23 cellular contexts compared by ENCODE assay signal in genomic region chr22:50221410-50222300, GRCh38. TPM values are rescaled to one million over a fixed set of nuclear protein-coding genes. Genes with fewer than 3 reads are reported as not detected.
DNase-seq lines count a peak whose midpoint lies in the region; ATAC-seq and TF ChIP-seq lines count a peak whose summit lies in the region.
"Had no signal": no experiment of that assay in that cellular context is flagged by ENCODE, and none has a peak within 500 bp of the region (broad histone marks: within the 10 kb centered on the region; RNA-seq: fewer than 3 reads in every experiment).

No MANE protein-coding gene starts in this region.

- H2BK15ac ChIP-seq in IMR-90 (ENCODE audit: low read depth, low read length) = no peak overlapping the region

- no peak for TF ChIP-seq POLR2A in IMR-90 (IDR thresholded peaks at IDR 0.05; ENCODE audit: low read depth, low read length)

- intact Hi-C loops in IMR-90 (cut with micrococcal nuclease) = no loop called here

- no peak overlapping the region for H3K27ac Mint-ChIP-seq in endodermal cell
- H3K27ac Mint-ChIP-seq: CD4-positive, alpha-beta T cell; nephron had no signal

- dilution Hi-C loops in IMR-90 (cut with HindIII; ENCODE audit: low sequenced_read_pairs, unreplicated experiment) = no loop called here

- H3K18ac ChIP-seq in IMR-90 (ENCODE audit: low read depth, low read length) = no peak overlapping the region

- no peak overlapping the region for H3K4ac ChIP-seq in IMR-90 (ENCODE audit: low read depth, low read length)

- ATAC-seq in IMR-90 (ENCODE audit: low read depth) (no peak), GM21360 (IDR thresholded peaks at IDR 0.05; ENCODE audit: unreplicated experiment) (no peak), HG02840 (IDR thresholded peaks at IDR 0.05; ENCODE audit: low FRiP score, unreplicated experiment) (no peak)
- ATAC-seq: gastrocnemius medialis had no signal

- H2AK5ac ChIP-seq in IMR-90 (ENCODE audit: low read depth, low read length) = no peak overlapping the region

- no peak overlapping the region for H4K8ac ChIP-seq in IMR-90 (ENCODE audit: low read depth in 2 of 2, low read length in 2 of 2)

- no peak overlapping the region for H2BK120ac ChIP-seq in IMR-90 (ENCODE audit: low read depth, low read length)

- no peak overlapping the region for H3K23ac ChIP-seq in IMR-90 (ENCODE audit: low read depth, low read length)

- H3K79me1 ChIP-seq in IMR-90 (ENCODE audit: low read depth in 1 of 2, low read length in 2 of 2) = peaks cover 4 to 17% of the 10 kb centered on the region in 2 experiments; a peak in 2 of 4 replicates

- no peak overlapping the region for H2BK20ac ChIP-seq in IMR-90 (ENCODE audit: low read depth, low read length)

- no peaks in the 10 kb centered on the region for H3K4me1 ChIP-seq in cardiac muscle cell (ENCODE audit: low read depth)
- peaks cover 0 to 4% of the 10 kb centered on the region in 2 donors for H3K4me1 ChIP-seq in right atrium auricular region
- no peaks in the 10 kb centered on the region for H3K4me1 ChIP-seq in IMR-90 (ENCODE audit: control insufficient read depth, insufficient read depth, low read length)
- no peaks in the 10 kb centered on the region for H3K4me1 ChIP-seq in endodermal cell (ENCODE audit: control insufficient read depth, insufficient read depth, low read length)
- H3K4me1 ChIP-seq: breast epithelium, gastrocnemius medialis, prostate gland, SJSA1 had no signal

- no peak overlapping the region for H2BK5ac ChIP-seq in IMR-90 (ENCODE audit: low read depth, low read length, poor library complexity, severe bottlenecking)

- no peak overlapping the region for H3K56ac ChIP-seq in IMR-90 (ENCODE audit: extremely low read depth, insufficient read depth, low read length)

- H3K27me3 Mint-ChIP-seq in endodermal cell (ENCODE audit: insufficient read depth) = no peaks in the 10 kb centered on the region
- H3K27me3 Mint-ChIP-seq: CD4-positive, alpha-beta T cell had no signal

- 100% methylated on average over 3 of the region's 19 CpGs; no CpG with 5 or more reads in 1 of the 2 experiments for WGBS in IMR-90 (ENCODE audit: extremely low coverage in 2 of 2, insufficient read length in 1 of 2), 2 experiments
- WGBS in endodermal cell (ENCODE audit: insufficient coverage in 1 of 2, insufficient read length in 1 of 2), 2 experiments = 89 to 90% methylated on average over 5 to 19 of the region's 19 CpGs

- peak; percentile 4 for TF ChIP-seq CTCF in cardiac muscle cell (IDR thresholded peaks at IDR 0.05; ENCODE audit: low read depth, low read length)
- TF ChIP-seq CTCF in right atrium auricular region (IDR thresholded peaks at IDR 0.05) = no peak
- TF ChIP-seq CTCF in IMR-90 (conservative IDR thresholded peaks at IDR 0.05; ENCODE audit: low read depth, low read length) = 0 out of 2 replicates have a peak, but pooled peaks have one; percentile 3
- TF ChIP-seq CTCF in endodermal cell (conservative IDR thresholded peaks at IDR 0.05) = peak; percentile 38

- no peak overlapping the region for H4K5ac ChIP-seq in IMR-90 (ENCODE audit: low read depth, low read length)

- TF ChIP-seq RAD21 in IMR-90 (IDR thresholded peaks at IDR 0.05; ENCODE audit: low read length) = no peak

- H3K4me3 Mint-ChIP-seq in endodermal cell = no peak overlapping the region
- H3K4me3 Mint-ChIP-seq: CD4-positive, alpha-beta T cell; nephron had no signal

- H2AK9ac ChIP-seq in IMR-90 (replicated peaks; ENCODE audit: low read depth, low read length, poor library complexity) = no peak overlapping the region

- peaks cover 64% of the 10 kb centered on the region for H3K36me3 Mint-ChIP-seq in endodermal cell (ENCODE audit: low read depth)

- H4K20me1 ChIP-seq in IMR-90 (ENCODE audit: insufficient read depth, low read length) = peaks cover 24% of the 10 kb centered on the region

- H3K36me3 ChIP-seq in cardiac muscle cell (peaks cover 28% of the 10 kb centered on the region), right atrium auricular region (peaks cover 86% of the 10 kb centered on the region), IMR-90 (ENCODE audit: control insufficient read depth, insufficient read depth, low read length) (peaks cover 82% of the 10 kb centered on the region), endodermal cell (ENCODE audit: control insufficient read depth, insufficient read depth, low read length) (peaks cover 34% of the 10 kb centered on the region)

- peaks cover 3% of the 10 kb centered on the region; the same call in 1 of the 2 replicates for H3K9me1 ChIP-seq in IMR-90 (ENCODE audit: insufficient read depth, low read length)

- no peak overlapping the region for H3K4me2 ChIP-seq in IMR-90 (ENCODE audit: low read depth, low read length)

- H3K27ac ChIP-seq in cardiac muscle cell (no peak overlapping the region), right atrium auricular region (no peak overlapping the region), IMR-90 (ENCODE audit: insufficient read depth, low read length) (no peak overlapping the region), endodermal cell (ENCODE audit: low read depth, low read length) (no peak overlapping the region)
- H3K27ac ChIP-seq: breast epithelium, gastrocnemius medialis, GM23248, prostate gland, SJSA1 had no signal

- no peak overlapping the region for H3K14ac ChIP-seq in IMR-90 (replicated peaks; ENCODE audit: low read depth, low read length)

- H3K4me3 ChIP-seq in cardiac muscle cell = no peak overlapping the region
- H3K4me3 ChIP-seq in right atrium auricular region = no peak overlapping the region
- H3K4me3 ChIP-seq in IMR-90 (ENCODE audit: insufficient read depth, low read depth, low read length) = no peak overlapping the region
- no peak overlapping the region for H3K4me3 ChIP-seq in endodermal cell (ENCODE audit: low read length)
- H3K4me3 ChIP-seq: breast epithelium, dorsolateral prefrontal cortex, gastrocnemius medialis, GM23248, prostate gland, SJSA1 had no signal

- no peaks in the 10 kb centered on the region for H3K4me1 Mint-ChIP-seq in endodermal cell
- H3K4me1 Mint-ChIP-seq: nephron had no signal

- H3K9me3 ChIP-seq in cardiac muscle cell (ENCODE audit: low read depth) = no peaks in the 10 kb centered on the region
- no peaks in the 10 kb centered on the region for H3K9me3 ChIP-seq in right atrium auricular region
- no peaks in the 10 kb centered on the region for H3K9me3 ChIP-seq in IMR-90 (ENCODE audit: control insufficient read depth, insufficient read depth, low read length)
- no peaks in the 10 kb centered on the region for H3K9me3 ChIP-seq in endodermal cell (ENCODE audit: control insufficient read depth, low read length)
- H3K9me3 ChIP-seq: breast epithelium, gastrocnemius medialis, prostate gland, SJSA1 had no signal

- BruUV-seq in IMR-90 (replicated peaks; lab: Mats Ljungman, UMichigan) = no TSS peak

- H3K27me3 ChIP-seq in cardiac muscle cell = no peaks in the 10 kb centered on the region
- no peaks in the 10 kb centered on the region for H3K27me3 ChIP-seq in right atrium auricular region
- H3K27me3 ChIP-seq in IMR-90 (ENCODE audit: control insufficient read depth, insufficient read depth, low read length) = no peaks in the 10 kb centered on the region
- no peaks in the 10 kb centered on the region for H3K27me3 ChIP-seq in endodermal cell (ENCODE audit: control insufficient read depth, insufficient read depth, low read length, poor library complexity, severe bottlenecking)
- H3K27me3 ChIP-seq: breast epithelium, dorsolateral prefrontal cortex, gastrocnemius medialis, SJSA1 had no signal

- H3K9ac ChIP-seq in IMR-90 (ENCODE audit: low read depth, low read length) = no peak overlapping the region
- no peak overlapping the region for H3K9ac ChIP-seq in endodermal cell (ENCODE audit: extremely low read depth, low read length, poor library complexity, severe bottlenecking)
- H3K9ac ChIP-seq: GM23248 had no signal

- POLR2A ChIA-PET in IMR-90 (lab: Charles Lee; ENCODE audit: unreplicated experiment) = no interaction called here

- in situ Hi-C loops in IMR-90 (cut with MboI; ENCODE audit: low sequenced_read_pairs) = loop anchor here (25.0 kb wide), 1 partner anchor 409 kb away; no protein-coding TSS in a partner anchor

- no peaks in the 10 kb centered on the region for H3K9me3 Mint-ChIP-seq in endodermal cell
- H3K9me3 Mint-ChIP-seq: CD4-positive, alpha-beta T cell; nephron had no signal

- no peak overlapping the region for H2AFZ ChIP-seq in IMR-90 (replicated peaks; ENCODE audit: low read length, poor library complexity)
- H2AFZ ChIP-seq: GM23248 had no signal

- DNase-seq in cardiac muscle cell (ENCODE audit: low read depth in 1 of 2, low spot score in 1 of 2) (no peak), right atrium auricular region (ENCODE audit: low spot score) (no peak), IMR-90 (no peak), endodermal cell (peak; percentile 63), NCI-H187 (lab: John Stamatoyannopoulos, UW) (no peak), ureter (ENCODE audit: low spot score) (no peak)
- DNase-seq: activated effector memory CD4-positive, alpha-beta T cell treated with anti-CD3 and anti-CD28 coated beads, Interleukin-2, amount 50 U/mL, for 16 hours; CD4-positive, alpha-beta T cell; dorsolateral prefrontal cortex; erythroblast; gastrocnemius medialis; GM23248; midbrain; NCI-H1417; NCI-H526 treated with DMSO at 0.1 percent for 48 hours; OCI-M1; stimulated activated CD4-positive, alpha-beta T cell treated with anti-CD3 and anti-CD28 coated beads, Interleukin-4, amount 100 ng/mL, for 24 hours had no signal

- no peak overlapping the region for H4K91ac ChIP-seq in IMR-90 (ENCODE audit: insufficient read depth, low read depth, low read length)

- CTCF ChIA-PET in IMR-90 (lab: Yijun Ruan, JAX) = interaction anchor here (0.5 kb wide), 1 partner anchor 22 kb away, joined by 3 read pairs; no protein-coding TSS in a partner anchor

RNA-seq across cellular contexts. Expression of gene SELENOO, which starts 20.8 kb away (rescaled TPM):
- total RNA-seq in cardiac muscle cell (39.4 and 54.5 TPM in 2 replicates), right atrium auricular region (10 to 100 TPM; 18.0 to 20.0 TPM), IMR-90 (2012; rRNA removed) (10.3 and 10.4 TPM in 2 replicates), endodermal cell (10 to 100 TPM; 22.2 to 22.9 TPM), ureter (24.7 TPM)
- polyA plus RNA-seq in cardiac muscle cell (29.8 and 30.2 TPM in 2 replicates), IMR-90 (2012; rRNA removed) (21.4 and 22.9 TPM in 2 replicates)
- polyA plus RNA-seq in IMR-90 (2012; cell fraction: cytosol; rRNA removed) = 16.7 and 25.0 TPM in 2 replicates
- 94.1 and 274 TPM in 2 replicates for polyA plus RNA-seq in IMR-90 (2012; cell fraction: nucleus; rRNA removed; ENCODE audit: low replicate concordance)
- 17.4 TPM for polyA plus RNA-seq in endodermal cell (2013, experiment 1 of 2)
- 17.2 TPM for polyA plus RNA-seq in endodermal cell (2013, experiment 2 of 2)

RNA-seq across cellular contexts. Expression of gene TUBGCP6, which starts 23.2 kb away (rescaled TPM):
- total RNA-seq in cardiac muscle cell (32.9 and 46.1 TPM in 2 replicates), right atrium auricular region (10 to 100 TPM; 19.5 to 22.1 TPM), IMR-90 (2012; rRNA removed) (10.0 and 10.8 TPM in 2 replicates), endodermal cell (10 to 100 TPM; 43.7 to 46.0 TPM), ureter (57.2 TPM)
- polyA plus RNA-seq in cardiac muscle cell (32.6 and 48.3 TPM in 2 replicates), IMR-90 (2012; rRNA removed) (28.6 and 30.9 TPM in 2 replicates)
- 7.5 and 13.6 TPM in 2 replicates for polyA plus RNA-seq in IMR-90 (2012; cell fraction: cytosol; rRNA removed)
- polyA plus RNA-seq in IMR-90 (2012; cell fraction: nucleus; rRNA removed; ENCODE audit: low replicate concordance) = 185 and 466 TPM in 2 replicates
- polyA plus RNA-seq in endodermal cell (2013, experiment 1 of 2) = 39.7 TPM
- polyA plus RNA-seq in endodermal cell (2013, experiment 2 of 2) = 35.7 TPM

RNA-seq across cellular contexts. Expression of gene HDAC10, which starts 29.4 kb away (rescaled TPM):
- total RNA-seq in cardiac muscle cell = 28.4 and 57.3 TPM in 2 replicates
- 19.8 and 20.8 TPM in 2 replicates for polyA plus RNA-seq in cardiac muscle cell
- total RNA-seq in right atrium auricular region = 1 to 10 TPM; 6.7 to 9.1 TPM
- total RNA-seq in IMR-90 (2012; rRNA removed) = 3.6 and 3.9 TPM in 2 replicates
- polyA plus RNA-seq in IMR-90 (2012; rRNA removed) = 35.2 and 35.7 TPM in 2 replicates
- 18.7 and 22.6 TPM in 2 replicates for polyA plus RNA-seq in IMR-90 (2012; cell fraction: cytosol; rRNA removed)
- 264 and 926 TPM in 2 replicates for polyA plus RNA-seq in IMR-90 (2012; cell fraction: nucleus; rRNA removed; ENCODE audit: low replicate concordance)
- 10 to 100 TPM; 57.2 to 62.8 TPM for total RNA-seq in endodermal cell
- polyA plus RNA-seq in endodermal cell (2013, experiment 1 of 2) = 33.2 TPM
- polyA plus RNA-seq in endodermal cell (2013, experiment 2 of 2) = 25.5 TPM
- total RNA-seq in ureter = 52.4 TPM

RNA-seq across cellular contexts. Expression of gene TRABD, which starts 35.9 kb away (rescaled TPM):
- 38.3 and 50.7 TPM in 2 replicates for total RNA-seq in cardiac muscle cell
- 59.6 and 72.3 TPM in 2 replicates for polyA plus RNA-seq in cardiac muscle cell
- 10 to 100 TPM; 12.3 to 20.0 TPM for total RNA-seq in right atrium auricular region
- 13.4 and 13.9 TPM in 2 replicates for total RNA-seq in IMR-90 (2012; rRNA removed)
- 42.7 and 45.3 TPM in 2 replicates for polyA plus RNA-seq in IMR-90 (2012; rRNA removed)
- polyA plus RNA-seq in IMR-90 (2012; cell fraction: cytosol; rRNA removed) = 32.3 and 48.5 TPM in 2 replicates
- polyA plus RNA-seq in IMR-90 (2012; cell fraction: nucleus; rRNA removed; ENCODE audit: low replicate concordance) = 188 and 434 TPM in 2 replicates
- 10 to 100 TPM; 49.6 to 56.4 TPM for total RNA-seq in endodermal cell
- polyA plus RNA-seq in endodermal cell (2013, experiment 1 of 2) = 34.2 TPM
- 30.6 TPM for polyA plus RNA-seq in endodermal cell (2013, experiment 2 of 2)
- total RNA-seq in ureter = 64.5 TPM

RNA-seq across cellular contexts. Expression of gene MAPK12, which starts 39.8 kb away (rescaled TPM):
- total RNA-seq in cardiac muscle cell (45.5 and 52.1 TPM in 2 replicates), right atrium auricular region (10 to 100 TPM in 1 of 2 donors, 1 to 10 TPM in 1; 5.0 to 13.0 TPM), IMR-90 (2012; rRNA removed) (35.6 and 41.0 TPM in 2 replicates), endodermal cell (10 to 100 TPM; 46.5 to 57.0 TPM), ureter (14.1 TPM)
- polyA plus RNA-seq in cardiac muscle cell (61.5 and 67.1 TPM in 2 replicates), IMR-90 (2012; rRNA removed) (56.3 and 59.9 TPM in 2 replicates)
- 42.8 and 49.5 TPM in 2 replicates for polyA plus RNA-seq in IMR-90 (2012; cell fraction: cytosol; rRNA removed)
- polyA plus RNA-seq in IMR-90 (2012; cell fraction: nucleus; rRNA removed; ENCODE audit: low replicate concordance) = 269 and 452 TPM in 2 replicates
- polyA plus RNA-seq in endodermal cell (2013, experiment 1 of 2) = 14.6 TPM
- 13.5 TPM for polyA plus RNA-seq in endodermal cell (2013, experiment 2 of 2)

Comparison
In these comparisons a context has a peak if more than half of its experiments do, and no peak if none do; other contexts are left out.
1. CTCF ChIP-seq: peak in cardiac muscle cell (single experiment), IMR-90 (single experiment) and endodermal cell (single experiment); none in right atrium auricular region (0 of 2).